In genomic region chr7:18900236-18900635, GRCh38 we compare ENCODE assay signal across 18 cellular contexts.
"Had no signal": no experiment of that assay in that cellular context is flagged by ENCODE, and none has a peak within 500 bp of the region (broad histone marks: within the 10 kb centered on the region; RNA-seq: fewer than 3 reads in every experiment).

No MANE protein-coding gene starts in this region.

- DNase-seq: activated CD4-positive, alpha-beta T cell treated with anti-CD3 and anti-CD28 coated beads, Interleukin-2, amount 50 U/mL, for 1 hour; activated CD8-positive, alpha-beta memory T cell treated with anti-CD3 and anti-CD28 coated beads for 24 hours; activated CD8-positive, alpha-beta memory T cell treated with anti-CD3 and anti-CD28 coated beads, Interleukin-2, amount 50 U/mL, for 48 hours; activated effector memory CD4-positive, alpha-beta T cell treated with Interleukin-2 at 50 U/mL for 16 hours; activated naive CD4-positive, alpha-beta T cell treated with anti-CD3 and anti-CD28 coated beads, Interleukin-2, amount 50 U/mL, for 16 hours; activated T-cell treated with anti-CD3 and anti-CD28 coated beads, Interleukin-2, amount 50 U/mL, for 48 hours; gastrocnemius medialis; head of caudate nucleus; kidney; occipital lobe; retina; spleen; stimulated activated CD4-positive, alpha-beta T cell treated with anti-CD3 and anti-CD28 coated beads, Interleukin-4, amount 100 ng/mL, for 4 hours; upper lobe of right lung had no signal

- H3K4me3 Mint-ChIP-seq: central memory CD8-positive, alpha-beta T cell; stimulated activated memory B cell treated with anti-CD40 and anti-IgM and Interleukin-4, amounts not matched to agents 10 μg/mL and 1 μg/mL and 100 μg/mL, for 72 hours had no signal

- ATAC-seq: activated CD4-positive, CD25-positive, alpha-beta regulatory T cell treated with anti-CD3 and anti-CD28 coated beads, Interleukin-2, amount 50 U/mL, for 24 hours; gastrocnemius medialis; left lobe of liver; stimulated activated memory B cell treated with anti-CD40 and anti-IgM and Interleukin-4, amounts not matched to agents 10 μg/mL and 1 μg/mL and 100 μg/mL, for 72 hours; upper lobe of right lung had no signal

- H3K27ac Mint-ChIP-seq: stimulated activated memory B cell treated with anti-CD40 and anti-IgM and Interleukin-4, amounts not matched to agents 10 μg/mL and 1 μg/mL and 100 μg/mL, for 72 hours had no signal

- H3K36me3 Mint-ChIP-seq: stimulated activated memory B cell treated with anti-CD40 and anti-IgM and Interleukin-4, amounts not matched to agents 10 μg/mL and 1 μg/mL and 100 μg/mL, for 72 hours had no signal

- H3K27me3 Mint-ChIP-seq: central memory CD8-positive, alpha-beta T cell; stimulated activated memory B cell treated with anti-CD40 and anti-IgM and Interleukin-4, amounts not matched to agents 10 μg/mL and 1 μg/mL and 100 μg/mL, for 72 hours had no signal

- H3K9me3 Mint-ChIP-seq: stimulated activated memory B cell treated with anti-CD40 and anti-IgM and Interleukin-4, amounts not matched to agents 10 μg/mL and 1 μg/mL and 100 μg/mL, for 72 hours had no signal

- H3K4me1 Mint-ChIP-seq: central memory CD8-positive, alpha-beta T cell; stimulated activated memory B cell treated with anti-CD40 and anti-IgM and Interleukin-4, amounts not matched to agents 10 μg/mL and 1 μg/mL and 100 μg/mL, for 72 hours had no signal
